Comparison of ENCODE assay signal across 12 cellular contexts in the genomic region with DNA sequence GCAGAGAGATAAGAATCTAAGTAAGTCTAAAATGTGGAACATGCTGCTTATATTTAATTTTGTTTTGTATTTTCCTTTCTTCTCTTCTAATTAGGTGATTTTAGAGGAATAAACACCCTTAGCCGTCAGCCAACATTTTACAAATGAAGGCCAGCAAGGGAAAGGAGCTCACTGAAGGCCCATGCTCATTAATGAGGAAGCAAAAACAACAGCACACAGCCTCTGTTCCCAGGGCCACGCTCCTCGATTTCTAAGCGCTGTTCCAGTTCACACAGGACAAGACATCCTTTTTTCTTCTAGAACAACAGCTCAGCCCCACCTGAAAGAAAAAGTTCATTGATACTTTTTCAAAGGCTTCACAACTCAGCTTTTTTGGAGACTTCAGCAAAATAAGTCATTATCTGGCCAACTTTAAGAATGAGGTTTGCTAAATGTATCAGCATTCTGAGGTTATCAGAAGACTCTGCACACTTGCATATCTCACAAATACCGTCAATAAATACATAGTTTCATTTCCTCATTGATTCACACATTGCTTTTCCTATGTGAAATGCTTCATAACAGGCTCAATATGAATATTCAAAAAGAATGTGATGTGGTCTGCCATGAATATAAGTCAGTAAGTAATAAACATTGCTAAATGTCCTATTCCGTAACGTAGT. TPM values are rescaled to one million over a fixed set of nuclear protein-coding genes. Genes with fewer than 3 reads are reported as not detected.
DNase-seq lines count a peak whose midpoint lies in the region; ATAC-seq and TF ChIP-seq lines count a peak whose summit lies in the region.
"Had no signal": no experiment of that assay in that cellular context is flagged by ENCODE, and none has a peak within 500 bp of the region (broad histone marks: within the 10 kb centered on the region; RNA-seq: fewer than 3 reads in every experiment).

No MANE protein-coding gene starts in this region.

- H3K4me3 Mint-ChIP-seq in activated CD4-positive, alpha-beta memory T cell treated with anti-CD3 and anti-CD28 coated beads for 36 hours: no peak overlapping the region

- H3K9me3 ChIP-seq in BE2C (no peaks in the 10 kb centered on the region), stomach (peaks cover 3 to 26% (median 15%) of the 10 kb centered on the region in 4 donors)
- H3K9me3 ChIP-seq: neutrophil had no signal

- peaks cover 7% of the 10 kb centered on the region for H3K36me3 Mint-ChIP-seq in activated CD4-positive, alpha-beta memory T cell treated with anti-CD3 and anti-CD28 coated beads for 36 hours

- H3K36me3 ChIP-seq in BE2C (no peaks in the 10 kb centered on the region), stomach (no peaks in the 10 kb centered on the region)
- H3K36me3 ChIP-seq: neutrophil had no signal

- H3K4me3 ChIP-seq in BE2C (ENCODE audit: low read depth, low read length): no peak overlapping the region
- no peak overlapping the region for H3K4me3 ChIP-seq in stomach

- POLR2A ChIA-PET in activated CD4-positive, alpha-beta memory T cell treated with anti-CD3 and anti-CD28 coated beads for 36 hours (lab: Charles Lee): no interaction called here

- H3K27ac Mint-ChIP-seq in activated CD4-positive, alpha-beta memory T cell treated with anti-CD3 and anti-CD28 coated beads for 36 hours: no peak overlapping the region

- no peaks in the 10 kb centered on the region for H3K4me1 ChIP-seq in BE2C
- no peaks in the 10 kb centered on the region for H3K4me1 ChIP-seq in stomach

- intact Hi-C loops in stomach (cut with DNase I; ENCODE audit: low total_unique reads): no loop called here
- intact Hi-C loops in activated CD4-positive, alpha-beta memory T cell treated with anti-CD3 and anti-CD28 coated beads for 36 hours (cut with micrococcal nuclease): no loop called here

- no peak for TF ChIP-seq CTCF in BE2C (IDR thresholded peaks at IDR 0.05; ENCODE audit: low read depth, low read length)
- no peak for TF ChIP-seq CTCF in stomach (IDR thresholded peaks at IDR 0.05)

- H3K4me1 Mint-ChIP-seq in activated CD4-positive, alpha-beta memory T cell treated with anti-CD3 and anti-CD28 coated beads for 36 hours (ENCODE audit: low read depth): no peaks in the 10 kb centered on the region

- TF ChIP-seq POLR2A in stomach (IDR thresholded peaks at IDR 0.05): no peak

- peaks cover 51% of the 10 kb centered on the region for H3K27me3 ChIP-seq in BE2C
- H3K27me3 ChIP-seq in stomach: peaks cover 0 to 22% (median 0%) of the 10 kb centered on the region in 3 donors

- WGBS in stomach, 5 donors: 76 to 84% (median 80%) methylated on average over 7 of the region's 7 CpGs

- DNase-seq in pons (ENCODE audit: low spot score): peak; percentile 80
- DNase-seq in BE2C: no peak
- no peak for DNase-seq in activated CD4-positive, alpha-beta T cell treated with anti-CD3 and anti-CD28 coated beads, Interleukin-2, amount 50 U/mL, for 4 hours
- DNase-seq in stomach: no peak
- no peak for DNase-seq in activated CD4-positive, alpha-beta memory T cell treated with anti-CD3 and anti-CD28 coated beads for 36 hours
- DNase-seq: EL, NCI-H2107 had no signal

- no peak for TF ChIP-seq EP300 in stomach (IDR thresholded peaks at IDR 0.05)

- peaks cover 3% of the 10 kb centered on the region for H3K27me3 Mint-ChIP-seq in activated CD4-positive, alpha-beta memory T cell treated with anti-CD3 and anti-CD28 coated beads for 36 hours

- no peak overlapping the region for H3K27ac ChIP-seq in stomach
- H3K27ac ChIP-seq: HL-60, neutrophil had no signal

- CTCF ChIA-PET in activated CD4-positive, alpha-beta memory T cell treated with anti-CD3 and anti-CD28 coated beads for 36 hours (lab: Charles Lee): no interaction called here

- peaks cover 22% of the 10 kb centered on the region for H3K9me3 Mint-ChIP-seq in activated CD4-positive, alpha-beta memory T cell treated with anti-CD3 and anti-CD28 coated beads for 36 hours

- ATAC-seq in GM18870 (IDR thresholded peaks at IDR 0.05; ENCODE audit: unreplicated experiment) (peak; percentile 82), HG02571 (IDR thresholded peaks at IDR 0.05; ENCODE audit: unreplicated experiment) (peak; percentile 61), HG03575 (IDR thresholded peaks at IDR 0.05; ENCODE audit: extremely low read depth, insufficient number of reproducible peaks, low FRiP score, unreplicated experiment) (peak; percentile 66)

RNA-seq across cellular contexts. Expression of a gene that starts 34.8 kb away (rescaled TPM):
- 14.7 TPM for polyA plus RNA-seq in BE2C (2012; ENCODE audit: insufficient read depth, insufficient read length, low read depth)
- total RNA-seq in stomach: 10 to 100 TPM in 3 of 5 donors, 1 to 10 TPM in 2; 1.2 to 17.3 (median 13.4) TPM
- polyA plus RNA-seq in stomach: 1 to 10 TPM in 2 of 3 donors, under 1 TPM in 1; 0.90 to 2.9 (median 1.1) TPM
- total RNA-seq in activated CD4-positive, alpha-beta memory T cell treated with anti-CD3 and anti-CD28 coated beads for 36 hours: 10 to 100 TPM; 12.8 to 15.4 TPM
